In genomic region chr13:19048381-19048780, GRCh38 we compare ENCODE assay signal across 10 cellular contexts.
"Had no signal": no experiment of that assay in that cellular context is flagged by ENCODE, and none has a peak within 500 bp of the region (broad histone marks: within the 10 kb centered on the region; RNA-seq: fewer than 3 reads in every experiment).

No MANE protein-coding gene starts in this region.

- H3K4me3 Mint-ChIP-seq: GM23338, H9, HFFc6 had no signal

- H3K4me3 ChIP-seq: GM23248, GM23338, HAP-1 had no signal

- H3K4me1 ChIP-seq: HAP-1 had no signal

- ATAC-seq: GM23338, HCT116 had no signal

- FAIRE-seq: H1, H54 had no signal

- H3K27ac ChIP-seq: GM23248 had no signal

- H3K27ac Mint-ChIP-seq: GM23338, H9, HFFc6 had no signal

- H3K4me1 Mint-ChIP-seq: GM23338, H9 had no signal

- DNase-seq: GM23248, GOT3, H7, H9, HFFc6 had no signal

- H3K9me3 ChIP-seq: HAP-1 had no signal

- H3K36me3 ChIP-seq: HAP-1 had no signal
